Comparison of ENCODE assay signal across 20 cellular contexts in genomic region chr18:10477121-10477862, GRCh38. TPM values are rescaled to one million over a fixed set of nuclear protein-coding genes. Genes with fewer than 3 reads are reported as not detected.
DNase-seq lines count a peak whose midpoint lies in the region; ATAC-seq and TF ChIP-seq lines count a peak whose summit lies in the region.
"Had no signal": no experiment of that assay in that cellular context is flagged by ENCODE, and none has a peak within 500 bp of the region (broad histone marks: within the 10 kb centered on the region; RNA-seq: fewer than 3 reads in every experiment).

No MANE protein-coding gene starts in this region.

- H2AFZ ChIP-seq in Karpas-422 (ENCODE audit: low read length) = peak overlapping the region; percentile 13; the same call in 1 of the 2 replicates
- H2AFZ ChIP-seq in mammary epithelial cell (ENCODE audit: low read depth, low read length) = no peak overlapping the region

- TF ChIP-seq CTCF in nephron (IDR thresholded peaks at IDR 0.05; ENCODE audit: unreplicated experiment in 3 of 3) = no peak
- no peak for TF ChIP-seq CTCF in natural killer cell (IDR thresholded peaks at IDR 0.05)
- no peak for TF ChIP-seq CTCF in CD8-positive, alpha-beta T cell (IDR thresholded peaks at IDR 0.05)
- TF ChIP-seq CTCF in mammary epithelial cell (conservative IDR thresholded peaks at IDR 0.05 in 1 of 2, IDR thresholded peaks at IDR 0.05 in 1 of 2; ENCODE audit: extremely low read depth in 1 of 2, insufficient read depth in 1 of 2, low read depth in 1 of 2, low read length in 2 of 2) = no peak

- dilution Hi-C loops in mammary epithelial cell (cut with HindIII; ENCODE audit: low sequenced_read_pairs) = no loop called here

- H3K27me3 ChIP-seq in BLaER1 treated with 17β-estradiol and CSF1 and Interleukin-3, amounts not matched to agents 10 nM and 100 nM = peaks cover 0 to 13% (median 0%) of the 10 kb centered on the region in 11 experiments; a peak in 3 of 22 replicates
- no peaks in the 10 kb centered on the region for H3K27me3 ChIP-seq in Karpas-422 (ENCODE audit: low read length)
- no peaks in the 10 kb centered on the region for H3K27me3 ChIP-seq in CD8-positive, alpha-beta T cell (ENCODE audit: insufficient read depth, low read length)
- peaks cover 2% of the 10 kb centered on the region for H3K27me3 ChIP-seq in mammary epithelial cell (ENCODE audit: insufficient read depth, low read length)
- H3K27me3 ChIP-seq: pancreas had no signal

- peak overlapping the region in 7 of 11 experiments; percentile 42 to 73 (median 58); a peak in 14 of 22 replicates for H3K27ac ChIP-seq in BLaER1 treated with 17β-estradiol and CSF1 and Interleukin-3, amounts not matched to agents 10 nM and 100 nM
- H3K27ac ChIP-seq in Karpas-422 (ENCODE audit: low read length) (peak overlapping the region; percentile 46; the same call in 1 of the 2 replicates), cingulate gyrus (ENCODE audit: low read depth, low read length) (peak overlapping the region; percentile 82), mammary epithelial cell (ENCODE audit: insufficient read depth, low read depth, low read length) (no peak overlapping the region)
- no peak overlapping the region for H3K27ac ChIP-seq in CD8-positive, alpha-beta T cell (ENCODE audit: low read depth, low read length)
- H3K27ac ChIP-seq: pancreas had no signal

- no peaks in the 10 kb centered on the region for H3K9me2 ChIP-seq in Karpas-422 (replicated peaks; ENCODE audit: insufficient read depth, low read length)

- WGBS in mammary epithelial cell (ENCODE audit: low coverage, missing lambda C conversion rate) = 65% methylated on average over 2 of the region's 3 CpGs

- in situ Hi-C loops in mammary epithelial cell (cut with MboI; ENCODE audit: low sequenced_read_pairs in 2 of 2) = no loop called here

- H3K27ac Mint-ChIP-seq in nephron (peak overlapping the region in 2 of 3 experiments; percentile 48 to 85), natural killer cell (no peak overlapping the region)
- no peak overlapping the region for H3K27ac Mint-ChIP-seq in CD8-positive, alpha-beta T cell
- H3K27ac Mint-ChIP-seq: activated CD4-positive, alpha-beta T cell treated with anti-CD3 and anti-CD28 coated beads, Interleukin-2, amount 10 ng/mL, durations not matched to agents 7 days and 5 days; activated naive CD4-positive, alpha-beta T cell treated with anti-CD3 and anti-CD28 coated beads, Interleukin-2, amount 50 U/mL, for 24 hours; CD14-positive monocyte had no signal

- peak overlapping the region; percentile 78 to 96 (median 90) for H3K4me2 ChIP-seq in BLaER1 treated with 17β-estradiol and CSF1 and Interleukin-3, amounts not matched to agents 10 nM and 100 nM
- H3K4me2 ChIP-seq in Karpas-422 (ENCODE audit: low read depth, low read length, poor library complexity, severe bottlenecking) = peak overlapping the region; percentile 78
- no peak overlapping the region for H3K4me2 ChIP-seq in mammary epithelial cell (ENCODE audit: insufficient read depth, low read depth, low read length)

- CTCF ChIA-PET in CD8-positive, alpha-beta T cell (lab: Charles Lee) = interaction anchor here (1.5 kb wide), 1 partner anchor 14 kb away, joined by 4 read pairs; no protein-coding TSS in a partner anchor
- CTCF ChIA-PET in mammary epithelial cell (lab: Charles Lee; ENCODE audit: low non-redundant PET) = no interaction called here

- BruUV-seq in mammary epithelial cell (replicated peaks; lab: Mats Ljungman, UMichigan) = no TSS peak

- H3K27me3 Mint-ChIP-seq in nephron (ENCODE audit: low read depth) (peaks cover 4% of the 10 kb centered on the region), natural killer cell (ENCODE audit: low read depth in 2 of 2) (peaks cover 8 to 43% of the 10 kb centered on the region in 2 donors)
- H3K27me3 Mint-ChIP-seq in CD8-positive, alpha-beta T cell (ENCODE audit: low read depth) = peaks cover 9% of the 10 kb centered on the region

- peaks cover 78 to 92% (median 82%) of the 10 kb centered on the region in 10 experiments for H3K4me1 ChIP-seq in BLaER1 treated with 17β-estradiol and CSF1 and Interleukin-3, amounts not matched to agents 10 nM and 100 nM
- H3K4me1 ChIP-seq in Karpas-422 (ENCODE audit: low read length) = peaks cover 76% of the 10 kb centered on the region
- H3K4me1 ChIP-seq in CD8-positive, alpha-beta T cell (ENCODE audit: insufficient read depth, low read length) = no peaks in the 10 kb centered on the region
- H3K4me1 ChIP-seq in mammary epithelial cell (ENCODE audit: insufficient read depth, low read length) = no peaks in the 10 kb centered on the region

- no peaks in the 10 kb centered on the region for H3K79me2 ChIP-seq in Karpas-422 (ENCODE audit: low read length)
- no peaks in the 10 kb centered on the region for H3K79me2 ChIP-seq in mammary epithelial cell (ENCODE audit: insufficient read depth, low read length)

- POLR2A ChIA-PET in CD8-positive, alpha-beta T cell (lab: Charles Lee) = no interaction called here

- ATAC-seq in GM19452 (IDR thresholded peaks at IDR 0.05; ENCODE audit: unreplicated experiment) = no peak
- no peak for ATAC-seq in natural killer cell
- no peak for ATAC-seq in CD8-positive, alpha-beta T cell
- ATAC-seq: K562, PC-3 had no signal

- H3K9me3 ChIP-seq in BLaER1 treated with 17β-estradiol and CSF1 and Interleukin-3, amounts not matched to agents 10 nM and 100 nM (replicated peaks in 1 of 11) = 0 out of 22 replicates have a peak, but pooled peaks cover 0 to 5% (median 0%) of the 10 kb centered on the region in 11 experiments
- H3K9me3 ChIP-seq in Karpas-422 (ENCODE audit: low read length) (no peaks in the 10 kb centered on the region), mammary epithelial cell (replicated peaks; ENCODE audit: insufficient read depth, low read length) (no peaks in the 10 kb centered on the region)
- H3K9me3 ChIP-seq in CD8-positive, alpha-beta T cell (ENCODE audit: low read length) = no peaks in the 10 kb centered on the region
- H3K9me3 ChIP-seq: pancreas had no signal

- peak overlapping the region in 5 of 11 experiments; percentile 20 to 60 (median 42); a peak in 8 of 22 replicates for H3K9ac ChIP-seq in BLaER1 treated with 17β-estradiol and CSF1 and Interleukin-3, amounts not matched to agents 10 nM and 100 nM
- peak overlapping the region; percentile 50 for H3K9ac ChIP-seq in Karpas-422 (ENCODE audit: low read length)
- no peak overlapping the region for H3K9ac ChIP-seq in mammary epithelial cell (ENCODE audit: insufficient read depth, low read length)

- H4K20me1 ChIP-seq in BLaER1 treated with 17β-estradiol and CSF1 and Interleukin-3, amounts not matched to agents 10 nM and 100 nM = no peaks in the 10 kb centered on the region
- no peaks in the 10 kb centered on the region for H4K20me1 ChIP-seq in Karpas-422 (ENCODE audit: insufficient read depth, low read depth, low read length)
- H4K20me1 ChIP-seq in mammary epithelial cell (ENCODE audit: insufficient read depth, low read length) = no peaks in the 10 kb centered on the region

- H3K4me1 Mint-ChIP-seq in nephron = peaks cover 36% of the 10 kb centered on the region
- H3K4me1 Mint-ChIP-seq in natural killer cell = no peaks in the 10 kb centered on the region
- H3K4me1 Mint-ChIP-seq in CD8-positive, alpha-beta T cell (ENCODE audit: low read depth) = peaks cover 2% of the 10 kb centered on the region
- H3K4me1 Mint-ChIP-seq: activated CD4-positive, alpha-beta T cell treated with anti-CD3 and anti-CD28 coated beads, Interleukin-2, amount 10 ng/mL, durations not matched to agents 7 days and 5 days; activated naive CD4-positive, alpha-beta T cell treated with anti-CD3 and anti-CD28 coated beads, Interleukin-2, amount 50 U/mL, for 24 hours had no signal

- peak overlapping the region in 4 of 10 experiments; percentile 5 to 48 (median 19); a peak in 4 of 20 replicates for H3K4me3 ChIP-seq in BLaER1 treated with 17β-estradiol and CSF1 and Interleukin-3, amounts not matched to agents 10 nM and 100 nM
- H3K4me3 ChIP-seq in Karpas-422 (ENCODE audit: low read length) (peak overlapping the region; percentile 52; the same call in 1 of the 2 replicates), mammary epithelial cell (replicated peaks in 1 of 3; ENCODE audit: insufficient read depth in 1 of 3, low read depth in 2 of 3, low read length in 3 of 3) (no peak overlapping the region)
- H3K4me3 ChIP-seq in CD8-positive, alpha-beta T cell (ENCODE audit: low read depth, low read length) = no peak overlapping the region
- H3K4me3 ChIP-seq: K562, pancreas had no signal

- DNase-seq in Karpas-422 (no peak), natural killer cell (no peak), mammary epithelial cell (no peak)
- no peak for DNase-seq in CD8-positive, alpha-beta T cell
- DNase-seq: activated CD4-positive, alpha-beta T cell treated with anti-CD3 and anti-CD28 coated beads, Interleukin-2, amount 10 ng/mL, durations not matched to agents 7 days and 5 days; aorta; GDM1; hippocampal formation; islet precursor cell; NCI-H526 treated with DMSO at 0.1 percent for 48 hours; PC-3 had no signal

- H3K36me3 ChIP-seq in BLaER1 treated with 17β-estradiol and CSF1 and Interleukin-3, amounts not matched to agents 10 nM and 100 nM = no peaks in the 10 kb centered on the region
- H3K36me3 ChIP-seq in Karpas-422 (ENCODE audit: insufficient read depth, low read length) (no peaks in the 10 kb centered on the region), mammary epithelial cell (ENCODE audit: insufficient read depth, low read length) (no peaks in the 10 kb centered on the region)
- no peaks in the 10 kb centered on the region for H3K36me3 ChIP-seq in CD8-positive, alpha-beta T cell (ENCODE audit: insufficient read depth, low read length)
- H3K36me3 ChIP-seq: pancreas had no signal

- H3K4me3 Mint-ChIP-seq in nephron = no peak overlapping the region
- H3K4me3 Mint-ChIP-seq in natural killer cell = no peak overlapping the region
- H3K4me3 Mint-ChIP-seq in CD8-positive, alpha-beta T cell = no peak overlapping the region
- H3K4me3 Mint-ChIP-seq: activated CD4-positive, alpha-beta T cell treated with anti-CD3 and anti-CD28 coated beads, Interleukin-2, amount 10 ng/mL, durations not matched to agents 7 days and 5 days; activated naive CD4-positive, alpha-beta T cell treated with anti-CD3 and anti-CD28 coated beads, Interleukin-2, amount 50 U/mL, for 24 hours had no signal

- intact Hi-C loops in natural killer cell (cut with micrococcal nuclease) = no loop called here
- intact Hi-C loops in CD8-positive, alpha-beta T cell (cut with DNase I, micrococcal nuclease) = no loop called here
- intact Hi-C loops in mammary epithelial cell (cut with micrococcal nuclease) = no loop called here

- peaks cover 21% of the 10 kb centered on the region for H3K36me3 Mint-ChIP-seq in nephron (ENCODE audit: low read depth)
- no peaks in the 10 kb centered on the region for H3K36me3 Mint-ChIP-seq in natural killer cell
- no peaks in the 10 kb centered on the region for H3K36me3 Mint-ChIP-seq in CD8-positive, alpha-beta T cell
- H3K36me3 Mint-ChIP-seq: activated naive CD4-positive, alpha-beta T cell treated with anti-CD3 and anti-CD28 coated beads, Interleukin-2, amount 50 U/mL, for 24 hours; CD14-positive monocyte had no signal

- H3K9me3 Mint-ChIP-seq in nephron (no peaks in the 10 kb centered on the region), natural killer cell (no peaks in the 10 kb centered on the region)
- no peaks in the 10 kb centered on the region for H3K9me3 Mint-ChIP-seq in CD8-positive, alpha-beta T cell
- H3K9me3 Mint-ChIP-seq: activated CD4-positive, alpha-beta T cell treated with anti-CD3 and anti-CD28 coated beads, Interleukin-2, amount 10 ng/mL, durations not matched to agents 7 days and 5 days; activated naive CD4-positive, alpha-beta T cell treated with anti-CD3 and anti-CD28 coated beads, Interleukin-2, amount 50 U/mL, for 24 hours had no signal

RNA-seq across cellular contexts. Expression of gene APCDD1, which starts 22.9 kb away (rescaled TPM):
- total RNA-seq in Karpas-422 (2014; rRNA removed; shearing (Covaris generic); ENCODE audit: low replicate concordance) = not detected in 2 replicates
- under 1 TPM in 1 of 3 donors, not detected in 2; 0.13 TPM for total RNA-seq in natural killer cell
- not detected for total RNA-seq in CD8-positive, alpha-beta T cell
- 10 to 100 TPM in 1 of 2 donors, 1 to 10 TPM in 1; 9.7 to 24.8 TPM for total RNA-seq in mammary epithelial cell
- 3.0 TPM for polyA plus RNA-seq in mammary epithelial cell
- polyA minus RNA-seq in mammary epithelial cell = 2.1 TPM
- total RNA-seq: activated CD4-positive, alpha-beta T cell treated with anti-CD3 and anti-CD28 coated beads, Interleukin-2, amount 10 ng/mL, durations not matched to agents 7 days and 5 days; PC-3; T-helper 1 cell treated with Interleukin-12 subunit alpha and Interleukin-12 subunit beta and Interleukin-4 antibody, amounts not matched to agents 30 ng/mL and 1 ng/mL, for 36 hours had no signal
- polyA plus RNA-seq: K562 had no signal

RNA-seq across cellular contexts. Expression of gene NAPG, which starts 48.5 kb away (rescaled TPM):
- total RNA-seq in Karpas-422 (2014; rRNA removed; shearing (Covaris generic); ENCODE audit: low replicate concordance) = 33.4 and 50.4 TPM in 2 replicates
- total RNA-seq in natural killer cell (10 to 100 TPM; 34.3 to 62.5 (median 48.7) TPM), mammary epithelial cell (10 to 100 TPM; 31.0 to 51.3 TPM)
- 10 to 100 TPM; 33.2 to 35.8 TPM for total RNA-seq in CD8-positive, alpha-beta T cell
- 15.1 TPM for polyA plus RNA-seq in mammary epithelial cell
- polyA minus RNA-seq in mammary epithelial cell = 47.0 TPM

Comparison
In these comparisons a context has a peak if more than half of its experiments do, and no peak if none do; other contexts are left out.
1. H3K27ac ChIP-seq: peak in BLaER1 treated with 17β-estradiol and CSF1 and Interleukin-3, amounts not matched to agents 10 nM and 100 nM (7 of 11), Karpas-422 (single experiment) and cingulate gyrus (single experiment); none in CD8-positive, alpha-beta T cell (single experiment) and mammary epithelial cell (single experiment).
2. H3K27ac Mint-ChIP-seq: peak in nephron (2 of 3); none in natural killer cell (0 of 2) and CD8-positive, alpha-beta T cell (single experiment).
3. RNA of gene APCDD1, which starts 22.9 kb away (total RNA-seq): 9.7 to 24.8 TPM in mammary epithelial cell; 0.13 TPM in natural killer cell, not detected in CD8-positive, alpha-beta T cell and not detected in Karpas-422; every median in the first group is over 4 times any median in the second.